ENCODE assay signal across 13 cellular contexts in genomic region chr17:37493249-37494027, GRCh38. TPM values are rescaled to one million over a fixed set of nuclear protein-coding genes. Genes with fewer than 3 reads are reported as not detected.
A peak's percentile ranks its signal among the peaks of the same experiment; 100 is the strongest.
DNase-seq lines count a peak whose midpoint lies in the region; ATAC-seq and TF ChIP-seq lines count a peak whose summit lies in the region.
"Had no signal": no experiment of that assay in that cellular context is flagged by ENCODE, and none has a peak within 500 bp of the region (broad histone marks: within the 10 kb centered on the region; RNA-seq: fewer than 3 reads in every experiment).

No MANE protein-coding gene starts in this region.

- peak overlapping the region; percentile 36 for H3K56ac ChIP-seq in IMR-90 (ENCODE audit: extremely low read depth, insufficient read depth, low read length)

- H3K14ac ChIP-seq in IMR-90 (replicated peaks; ENCODE audit: low read depth, low read length), result peak overlapping the region; percentile 66
- no peak overlapping the region for H3K14ac ChIP-seq in mesenchymal stem cell (ENCODE audit: low read length in 2 of 2)

- H2BK20ac ChIP-seq in IMR-90 (ENCODE audit: low read depth, low read length), result peak overlapping the region; percentile 86

- POLR2A ChIA-PET in IMR-90 (lab: Charles Lee; ENCODE audit: unreplicated experiment), result interaction anchor here (0.6 kb wide), 1 partner anchor 443 kb away, joined by 3 read pairs; no protein-coding TSS in a partner anchor

- in situ Hi-C loops in IMR-90 (cut with MboI; ENCODE audit: low sequenced_read_pairs) (no loop called here), brain microvascular endothelial cell (cut with HindIII; ENCODE audit: low pct_ligation_motif_present, low sequenced_read_pairs) (no loop called here), transverse colon (cut with MboI; ENCODE audit: low pct_ligation_motif_present in 1 of 4, low pct_unique_long_range_greater_than_20kb in 1 of 4, low sequenced_read_pairs in 3 of 4) (no loop called here)

- 0 out of 2 replicates have a peak overlapping the region, but pooled peaks have one; percentile 14 for H4K5ac ChIP-seq in IMR-90 (ENCODE audit: low read depth, low read length)

- H3K27ac ChIP-seq in IMR-90 (ENCODE audit: insufficient read depth, low read length), result peak overlapping the region; percentile 90
- peak overlapping the region; percentile 69 for H3K27ac ChIP-seq in brain microvascular endothelial cell
- peak overlapping the region; percentile 92 for H3K27ac ChIP-seq in mesenchymal stem cell (ENCODE audit: low read length, poor library complexity, severe bottlenecking)
- peak overlapping the region in 1 of 4 donors; percentile 88 for H3K27ac ChIP-seq in transverse colon
- H3K27ac ChIP-seq: neural progenitor cell had no signal

- CTCF ChIA-PET in IMR-90 (lab: Yijun Ruan, JAX), result interaction anchor here (0.7 kb wide), 2 partner anchors 10 to 93 kb away, joined by 3 to 7 read pairs; no protein-coding TSS in a partner anchor

- H4K20me1 ChIP-seq in IMR-90 (ENCODE audit: insufficient read depth, low read length), result peaks cover 69% of the 10 kb centered on the region

- H2BK120ac ChIP-seq in IMR-90 (ENCODE audit: low read depth, low read length) (peak overlapping the region; percentile 78), mesenchymal stem cell (ENCODE audit: low read depth, low read length) (no peak overlapping the region)

- dilution Hi-C loops in IMR-90 (cut with HindIII; ENCODE audit: low sequenced_read_pairs, unreplicated experiment), result no loop called here

- H3K9ac ChIP-seq in IMR-90 (ENCODE audit: low read depth, low read length), result peak overlapping the region; percentile 48; the same call in 1 of the 2 replicates
- peak overlapping the region; percentile 96 for H3K9ac ChIP-seq in mesenchymal stem cell (ENCODE audit: low read length)
- H3K9ac ChIP-seq: neural progenitor cell had no signal

- H3K36me3 ChIP-seq in IMR-90 (ENCODE audit: control insufficient read depth, insufficient read depth, low read length) (no peaks in the 10 kb centered on the region; the same call in 1 of the 2 replicates), brain microvascular endothelial cell (replicated peaks) (no peaks in the 10 kb centered on the region), mesenchymal stem cell (ENCODE audit: control insufficient read depth in 1 of 2, insufficient read depth in 2 of 2, low read depth in 1 of 2, low read length in 2 of 2) (peaks cover 0 to 3% of the 10 kb centered on the region in 2 experiments), transverse colon (no peaks in the 10 kb centered on the region)
- H3K36me3 ChIP-seq: neural progenitor cell had no signal

- H2BK5ac ChIP-seq in IMR-90 (ENCODE audit: low read depth, low read length, poor library complexity, severe bottlenecking) (peak overlapping the region; percentile 86), mesenchymal stem cell (ENCODE audit: low read depth, low read length, poor library complexity, severe bottlenecking) (no peak overlapping the region)

- TF ChIP-seq RAD21 in IMR-90 (IDR thresholded peaks at IDR 0.05; ENCODE audit: low read length), result no peak

- H3K79me1 ChIP-seq in IMR-90 (ENCODE audit: low read depth in 1 of 2, low read length in 2 of 2) (peaks cover 0 to 44% of the 10 kb centered on the region in 2 experiments; a peak in 2 of 4 replicates), mesenchymal stem cell (replicated peaks; ENCODE audit: low read length, poor library complexity, severe bottlenecking) (peaks cover 3% of the 10 kb centered on the region)

- no peak overlapping the region for H3K4me3 ChIP-seq in AG10803 (ENCODE audit: low read length)
- no peak overlapping the region; the same call in 1 of the 2 replicates for H3K4me3 ChIP-seq in IMR-90 (ENCODE audit: insufficient read depth, low read depth, low read length)
- no peak overlapping the region for H3K4me3 ChIP-seq in brain microvascular endothelial cell (ENCODE audit: low read depth, low read length)
- peak overlapping the region in 1 of 2 experiments; percentile 84 for H3K4me3 ChIP-seq in mesenchymal stem cell (ENCODE audit: insufficient read depth in 1 of 2, low read depth in 1 of 2, low read length in 2 of 2)
- H3K4me3 ChIP-seq in transverse colon, result no peak overlapping the region
- H3K4me3 ChIP-seq: neural progenitor cell had no signal

- peak overlapping the region; percentile 83; the same call in 1 of the 2 replicates for H2AK5ac ChIP-seq in IMR-90 (ENCODE audit: low read depth, low read length)
- peak overlapping the region; percentile 94 for H2AK5ac ChIP-seq in mesenchymal stem cell (ENCODE audit: low read length, severe bottlenecking)

- H4K8ac ChIP-seq in IMR-90 (ENCODE audit: low read depth in 2 of 2, low read length in 2 of 2) (peak overlapping the region in 1 of 2 experiments; percentile 62; a peak in 3 of 4 replicates), mesenchymal stem cell (ENCODE audit: low read length) (no peak overlapping the region)

- peaks cover 12% of the 10 kb centered on the region for H3K9me1 ChIP-seq in IMR-90 (ENCODE audit: insufficient read depth, low read length)

- H3K4me1 ChIP-seq in IMR-90 (ENCODE audit: control insufficient read depth, insufficient read depth, low read length), result peaks cover 13% of the 10 kb centered on the region
- peaks cover 18% of the 10 kb centered on the region for H3K4me1 ChIP-seq in mesenchymal stem cell (ENCODE audit: control insufficient read depth, insufficient read depth, low read depth, low read length)
- peaks cover 0 to 24% (median 18%) of the 10 kb centered on the region in 4 donors for H3K4me1 ChIP-seq in transverse colon

- H2BK12ac ChIP-seq in mesenchymal stem cell (ENCODE audit: low read length in 2 of 2), result no peak overlapping the region

- DNase-seq in AG10803 (ENCODE audit: low read depth) (peak; percentile 99), IMR-90 (peak; percentile 94), brain microvascular endothelial cell (peak; percentile 83), mesenchymal stem cell (peak; percentile 73), SIG-M5 treated with dmso at 0.1 percent for 504 hours (lab: John Stamatoyannopoulos, UW; ENCODE audit: unreplicated experiment) (no peak), transverse colon (no peak)
- no peak for DNase-seq in stimulated activated CD4-positive, alpha-beta T cell treated with anti-CD3 and anti-CD28 coated beads, Interleukin-1b, Interleukin-23, amount 100 ng/mL, for 48 hours
- DNase-seq: effector CD4-positive, alpha-beta T cell; stimulated activated CD4-positive, alpha-beta T cell treated with anti-CD3 and anti-CD28 coated beads, Interleukin-4, amount 100 ng/mL, for 24 hours had no signal

- no peaks in the 10 kb centered on the region for H3K27me3 ChIP-seq in IMR-90 (ENCODE audit: control insufficient read depth, insufficient read depth, low read length)
- H3K27me3 ChIP-seq in brain microvascular endothelial cell (replicated peaks), result no peaks in the 10 kb centered on the region
- H3K27me3 ChIP-seq in mesenchymal stem cell (ENCODE audit: control insufficient read depth in 1 of 2, insufficient read depth in 1 of 2, low read length in 2 of 2), result no peaks in the 10 kb centered on the region
- H3K27me3 ChIP-seq in transverse colon, result no peaks in the 10 kb centered on the region

- TF ChIP-seq CTCF in AG10803 (conservative IDR thresholded peaks at IDR 0.05; ENCODE audit: low read length) (no peak), IMR-90 (conservative IDR thresholded peaks at IDR 0.05; ENCODE audit: low read depth, low read length) (no peak), brain microvascular endothelial cell (IDR thresholded peaks at IDR 0.05; ENCODE audit: low read depth, low read length, missing control alignments) (no peak), transverse colon (IDR thresholded peaks at IDR 0.05) (no peak)

- H3K4me2 ChIP-seq in IMR-90 (ENCODE audit: low read depth, low read length) (peak overlapping the region; percentile 90), mesenchymal stem cell (ENCODE audit: low read length, poor library complexity, severe bottlenecking) (peak overlapping the region; percentile 57)
- H3K4me2 ChIP-seq: neural progenitor cell had no signal

- BruUV-seq in IMR-90 (replicated peaks; lab: Mats Ljungman, UMichigan), result no TSS peak

- no peak overlapping the region for H2AK9ac ChIP-seq in IMR-90 (replicated peaks; ENCODE audit: low read depth, low read length, poor library complexity)

- H3K18ac ChIP-seq in IMR-90 (ENCODE audit: low read depth, low read length) (peak overlapping the region; percentile 66), mesenchymal stem cell (ENCODE audit: low read depth in 1 of 2, low read length in 2 of 2) (no peak overlapping the region)

- H2BK15ac ChIP-seq in IMR-90 (ENCODE audit: low read depth, low read length) (peak overlapping the region; percentile 87; the same call in 1 of the 3 replicates), mesenchymal stem cell (ENCODE audit: low read depth, poor library complexity, severe bottlenecking) (no peak overlapping the region)

- H3K9me3 ChIP-seq in IMR-90 (ENCODE audit: control insufficient read depth, insufficient read depth, low read length) (no peaks in the 10 kb centered on the region), mesenchymal stem cell (ENCODE audit: control insufficient read depth, low read length) (no peaks in the 10 kb centered on the region), transverse colon (no peaks in the 10 kb centered on the region)

- TF ChIP-seq POLR2A in IMR-90 (IDR thresholded peaks at IDR 0.05; ENCODE audit: low read depth, low read length) (no peak), transverse colon (IDR thresholded peaks at IDR 0.05) (no peak)

- intact Hi-C loops in IMR-90 (cut with micrococcal nuclease) (loop anchor here (5.0 kb wide), 2 partner anchors 46 to 891 kb away; partner anchors contain the start of gene MRM1), transverse colon (cut with DNase I; ENCODE audit: low total_unique reads) (no loop called here)

- no peak for TF ChIP-seq EP300 in transverse colon (IDR thresholded peaks at IDR 0.05; ENCODE audit: low read depth)

- H2AFZ ChIP-seq in IMR-90 (replicated peaks; ENCODE audit: low read length, poor library complexity) (no peak overlapping the region), mesenchymal stem cell (ENCODE audit: low read depth, low read length) (no peak overlapping the region)
- H2AFZ ChIP-seq: neural progenitor cell had no signal

- WGBS in IMR-90 (ENCODE audit: extremely low coverage in 2 of 2, insufficient read length in 1 of 2), 2 experiments, result no CpG with 5 or more reads among the region's 2 CpGs
- no CpG with 5 or more reads among the region's 2 CpGs for WGBS in mesenchymal stem cell
- 77 to 85% methylated on average over 2 of the region's 2 CpGs for WGBS in transverse colon (ENCODE audit: low coverage in 1 of 2), 2 donors

- peak overlapping the region; percentile 47; the same call in 1 of the 2 replicates for H3K23ac ChIP-seq in IMR-90 (ENCODE audit: low read depth, low read length)
- no peak overlapping the region for H3K23ac ChIP-seq in mesenchymal stem cell (ENCODE audit: low read length in 2 of 2)

- H3K4ac ChIP-seq in IMR-90 (ENCODE audit: low read depth, low read length) (peak overlapping the region; percentile 85), mesenchymal stem cell (ENCODE audit: low read depth in 1 of 2, low read length in 2 of 2) (no peak overlapping the region)

- peak; percentile 31 for ATAC-seq in IMR-90 (ENCODE audit: low read depth)
- ATAC-seq in GM21423 (IDR thresholded peaks at IDR 0.05; ENCODE audit: unreplicated experiment), result no peak
- ATAC-seq: activated CD4-positive, CD25-positive, alpha-beta regulatory T cell treated with anti-CD3 and anti-CD28 coated beads, Interleukin-2, amount 50 U/mL, for 24 hours; Panc1 had no signal

- peak overlapping the region; percentile 49 for H4K91ac ChIP-seq in IMR-90 (ENCODE audit: insufficient read depth, low read depth, low read length)
- H4K91ac ChIP-seq in mesenchymal stem cell (ENCODE audit: low read length), result no peak overlapping the region

RNA-seq across cellular contexts. Expression of gene DUSP14, which starts 3.7 kb away (rescaled TPM):
- 97.5 and 102 TPM in 2 replicates for total RNA-seq in IMR-90 (2012; rRNA removed)
- 126 and 127 TPM in 2 replicates for polyA plus RNA-seq in IMR-90 (2012; rRNA removed)
- 93.8 and 139 TPM in 2 replicates for polyA plus RNA-seq in IMR-90 (2012; cell fraction: cytosol; rRNA removed)
- polyA plus RNA-seq in IMR-90 (2012; cell fraction: nucleus; rRNA removed; ENCODE audit: low replicate concordance), result 88.2 and 107 TPM in 2 replicates
- 56.5 TPM for polyA plus RNA-seq in mesenchymal stem cell (2013, experiment 1 of 2)
- 61.3 TPM for polyA plus RNA-seq in mesenchymal stem cell (2013, experiment 2 of 2)
- 1 to 10 TPM; 1.6 to 3.8 (median 2.8) TPM for total RNA-seq in transverse colon

Comparison
In these comparisons a context has a peak if more than half of its experiments do, and no peak if none do; other contexts are left out.
1. DNase-seq: peak in AG10803 (single experiment), IMR-90 (single experiment), brain microvascular endothelial cell (single experiment) and mesenchymal stem cell (single experiment); none in SIG-M5 treated with dmso at 0.1 percent for 504 hours (single experiment), stimulated activated CD4-positive, alpha-beta T cell treated with anti-CD3 and anti-CD28 coated beads, Interleukin-1b, Interleukin-23, amount 100 ng/mL, for 48 hours (single experiment) and transverse colon (single experiment).
2. RNA of gene DUSP14, which starts 3.7 kb away (total RNA-seq): 97.5 to 102 TPM in IMR-90; 1.6 to 3.8 TPM in transverse colon; every median in the first group is over 10 times any median in the second.